In the genomic region with DNA sequence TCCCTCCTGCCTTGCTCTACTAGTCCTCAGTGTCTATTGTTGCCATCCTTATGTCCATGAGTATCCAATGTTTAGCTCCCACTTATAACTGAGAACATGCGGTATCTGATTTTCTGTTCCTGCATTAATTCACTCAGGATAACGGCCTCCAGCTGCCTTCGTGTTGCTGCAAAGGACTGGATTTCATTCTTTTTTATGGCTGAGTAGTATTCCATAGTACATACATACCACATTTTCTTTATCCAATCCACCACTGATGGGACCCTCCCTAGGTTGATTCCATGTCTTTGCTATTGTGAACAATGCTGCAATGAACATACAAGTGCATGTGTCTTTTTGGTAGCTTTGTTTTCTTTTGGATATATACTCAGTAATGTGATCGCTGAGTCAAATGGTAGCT, we compare ENCODE assay signal across 18 cellular contexts.
"Had no signal": no experiment of that assay in that cellular context is flagged by ENCODE, and none has a peak within 500 bp of the region (broad histone marks: within the 10 kb centered on the region; RNA-seq: fewer than 3 reads in every experiment).

No MANE protein-coding gene starts in this region.

- H3K9me3 ChIP-seq: left lung, SJSA1, tibial nerve, uterus had no signal

- H3K9me3 Mint-ChIP-seq: WTC11 had no signal

- H3K27me3 Mint-ChIP-seq: activated CD8-positive, alpha-beta memory T cell treated with anti-CD3 and anti-CD28 coated beads, Interleukin-2, amount 10 ng/mL, durations not matched to agents 7 days and 5 days; progenitor cell of endocrine pancreas had no signal

- H3K27me3 ChIP-seq: brain microvascular endothelial cell, foreskin keratinocyte, left lung, SJSA1, tibial nerve, uterus had no signal

- H3K4me3 Mint-ChIP-seq: activated CD8-positive, alpha-beta memory T cell treated with anti-CD3 and anti-CD28 coated beads, Interleukin-2, amount 10 ng/mL, durations not matched to agents 7 days and 5 days; mesothelial cell of epicardium; WTC11 had no signal

- DNase-seq: activated CD4-positive, alpha-beta T cell treated with anti-CD3 and anti-CD28 coated beads for 48 hours; activated CD8-positive, alpha-beta memory T cell treated with anti-CD3 and anti-CD28 coated beads, Interleukin-2, amount 10 ng/mL, durations not matched to agents 7 days and 5 days; activated effector memory CD4-positive, alpha-beta T cell treated with Interleukin-2 at 50 U/mL for 16 hours; anterior cingulate cortex; brain microvascular endothelial cell; central memory CD4-positive, alpha-beta T cell; foreskin keratinocyte; hypothalamus; left lung; stimulated activated CD4-positive, alpha-beta T cell treated with anti-CD3 and anti-CD28 coated beads, Interleukin-2, amount 100 ng/mL, for 24 hours; stimulated activated naive CD4-positive, alpha-beta T cell treated with Interleukin-2 at 50 U/mL for 16 hours; uterus had no signal

- H3K4me1 Mint-ChIP-seq: mesothelial cell of epicardium had no signal

- H3K4me3 ChIP-seq: coronary artery, left lung, SJSA1, tibial nerve, uterus had no signal

- H3K27ac ChIP-seq: coronary artery, foreskin keratinocyte, tibial nerve, uterus had no signal

- H3K36me3 ChIP-seq: brain microvascular endothelial cell, uterus had no signal

- ATAC-seq: foreskin keratinocyte, WTC11 had no signal

- H3K27ac Mint-ChIP-seq: mesothelial cell of epicardium, progenitor cell of endocrine pancreas, WTC11 had no signal

- H3K4me1 ChIP-seq: tibial nerve, uterus had no signal
